Comparison of ENCODE assay signal across 11 cellular contexts in the genomic region with DNA sequence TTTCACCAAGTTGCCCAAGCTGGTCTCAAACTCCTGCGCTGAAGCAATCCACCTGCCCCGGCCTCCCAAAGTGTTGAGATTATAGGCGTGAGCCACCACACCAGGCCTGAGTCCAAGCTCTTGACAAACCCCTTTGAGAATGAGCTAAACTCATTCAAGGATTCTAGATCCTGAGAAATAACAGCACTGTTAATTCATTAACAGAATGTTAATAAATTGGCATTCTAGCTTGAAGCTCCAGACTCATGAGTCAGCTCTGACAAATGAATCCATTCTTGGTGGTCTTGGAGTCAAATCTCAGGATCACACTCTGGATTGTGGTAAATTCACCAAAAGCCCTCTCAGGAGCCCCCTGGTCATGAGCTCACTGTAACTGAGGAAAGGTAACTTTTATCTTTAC. TPM values are rescaled to one million over a fixed set of nuclear protein-coding genes. Genes with fewer than 3 reads are reported as not detected.
DNase-seq lines count a peak whose midpoint lies in the region; ATAC-seq and TF ChIP-seq lines count a peak whose summit lies in the region.
"Had no signal": no experiment of that assay in that cellular context is flagged by ENCODE, and none has a peak within 500 bp of the region (broad histone marks: within the 10 kb centered on the region; RNA-seq: fewer than 3 reads in every experiment).

No MANE protein-coding gene starts in this region.

- no peak for TF ChIP-seq CTCF in CD4-positive, alpha-beta T cell (IDR thresholded peaks at IDR 0.05)
- no peak for TF ChIP-seq CTCF in HL-60 (IDR thresholded peaks at IDR 0.05; ENCODE audit: insufficient read depth, low read length)
- no peak for TF ChIP-seq CTCF in uterus (IDR thresholded peaks at IDR 0.05)
- TF ChIP-seq CTCF in lower lobe of right lung (IDR thresholded peaks at IDR 0.05) = no peak

- no peaks in the 10 kb centered on the region for H3K9me3 Mint-ChIP-seq in CD4-positive, alpha-beta T cell
- no peaks in the 10 kb centered on the region for H3K9me3 Mint-ChIP-seq in activated naive CD8-positive, alpha-beta T cell (ENCODE audit: low read depth)
- no peaks in the 10 kb centered on the region for H3K9me3 Mint-ChIP-seq in naive B cell

- CTCF ChIA-PET in CD4-positive, alpha-beta T cell (lab: Charles Lee) = interaction anchor here (1.5 kb wide), 1 partner anchor 11 kb away, joined by 4 read pairs; no protein-coding TSS in a partner anchor

- H3K36me3 Mint-ChIP-seq in CD4-positive, alpha-beta T cell (ENCODE audit: low read depth) = peaks cover 57% of the 10 kb centered on the region
- peaks cover 6% of the 10 kb centered on the region for H3K36me3 Mint-ChIP-seq in activated naive CD8-positive, alpha-beta T cell
- peaks cover 0 to 5% of the 10 kb centered on the region in 2 donors for H3K36me3 Mint-ChIP-seq in naive B cell

- ATAC-seq in CD4-positive, alpha-beta T cell (ENCODE audit: poor library complexity) = no peak
- ATAC-seq in naive B cell (ENCODE audit: low read depth in 2 of 2) = no peak
- ATAC-seq in HG03571 (IDR thresholded peaks at IDR 0.05; ENCODE audit: unreplicated experiment) = no peak
- no peak for ATAC-seq in lower lobe of right lung

- H3K4me1 Mint-ChIP-seq in CD4-positive, alpha-beta T cell (ENCODE audit: low read depth) = peaks cover 38% of the 10 kb centered on the region
- peaks cover 36% of the 10 kb centered on the region for H3K4me1 Mint-ChIP-seq in activated naive CD8-positive, alpha-beta T cell (ENCODE audit: low read depth)
- peaks cover 4 to 45% (median 20%) of the 10 kb centered on the region in 3 donors for H3K4me1 Mint-ChIP-seq in naive B cell

- no peaks in the 10 kb centered on the region for H3K27me3 ChIP-seq in CD4-positive, alpha-beta T cell (ENCODE audit: control insufficient read depth, insufficient read depth, low read length)
- H3K27me3 ChIP-seq in HL-60 (ENCODE audit: insufficient read depth, poor library complexity, severe bottlenecking) (no peaks in the 10 kb centered on the region), uterus (no peaks in the 10 kb centered on the region), lower lobe of right lung (ENCODE audit: low read depth) (no peaks in the 10 kb centered on the region)

- POLR2A ChIA-PET in CD4-positive, alpha-beta T cell (lab: Charles Lee) = interaction anchor here (0.5 to 3.4 kb wide), 2 partner anchors 10 to 851 kb away, joined by 3 to 58 read pairs; no protein-coding TSS in a partner anchor

- H3K27ac ChIP-seq in CD4-positive, alpha-beta T cell (ENCODE audit: low read depth, low read length) = no peak overlapping the region
- H3K27ac ChIP-seq in HL-60 (replicated peaks) (0 out of 2 replicates have a peak overlapping the region, but pooled peaks have one; percentile 5), uterus (no peak overlapping the region), lower lobe of right lung (no peak overlapping the region)
- H3K27ac ChIP-seq: coronary artery had no signal

- peak overlapping the region; percentile 98 for H3K27ac Mint-ChIP-seq in CD4-positive, alpha-beta T cell
- peak overlapping the region; percentile 88 for H3K27ac Mint-ChIP-seq in activated naive CD8-positive, alpha-beta T cell
- peak overlapping the region in 3 of 6 donors; percentile 22 to 62 (median 50) for H3K27ac Mint-ChIP-seq in naive B cell

- no peak overlapping the region for H3K4me3 ChIP-seq in HL-60 (replicated peaks; ENCODE audit: insufficient read depth, low read length)
- no peak overlapping the region for H3K4me3 ChIP-seq in uterus
- H3K4me3 ChIP-seq in lower lobe of right lung = no peak overlapping the region

- H3K36me3 ChIP-seq in uterus (no peaks in the 10 kb centered on the region), lower lobe of right lung (peaks cover 47% of the 10 kb centered on the region)

- peak overlapping the region; percentile 88 for H3K4me3 Mint-ChIP-seq in CD4-positive, alpha-beta T cell
- peak overlapping the region; percentile 96 for H3K4me3 Mint-ChIP-seq in activated naive CD8-positive, alpha-beta T cell
- peak overlapping the region in 5 of 8 donors; percentile 49 to 97 (median 93) for H3K4me3 Mint-ChIP-seq in naive B cell

- no peak for TF ChIP-seq POLR2A in uterus (IDR thresholded peaks at IDR 0.05)

- no peaks in the 10 kb centered on the region for H3K27me3 Mint-ChIP-seq in CD4-positive, alpha-beta T cell
- H3K27me3 Mint-ChIP-seq in activated naive CD8-positive, alpha-beta T cell = no peaks in the 10 kb centered on the region
- H3K27me3 Mint-ChIP-seq in naive B cell = no peaks in the 10 kb centered on the region

- H3K9me3 ChIP-seq in CD4-positive, alpha-beta T cell (ENCODE audit: control insufficient read depth, low read length) = no peaks in the 10 kb centered on the region
- no peaks in the 10 kb centered on the region for H3K9me3 ChIP-seq in uterus
- H3K9me3 ChIP-seq in lower lobe of right lung = no peaks in the 10 kb centered on the region

- DNase-seq in CD4-positive, alpha-beta T cell = no peak
- DNase-seq in HL-60 (ENCODE audit: low read depth in 1 of 2, low spot score in 1 of 2) (no peak), naive B cell (no peak), DMS79 (lab: John Stamatoyannopoulos, UW) (no peak), uterus (no peak), lower lobe of right lung (no peak)
- DNase-seq: NCI-H2029, T1000 had no signal

- intact Hi-C loops in CD4-positive, alpha-beta T cell (cut with DNase I, micrococcal nuclease) = loop anchor here in 1 of 2 experiments (5.0 to 10.0 kb wide), 6 partner anchors 33 to 1735 kb away; partner anchors contain the start of genes FECH, LMAN1, NEDD4L and TXNL1
- intact Hi-C loops in uterus (cut with DNase I; ENCODE audit: low total_unique reads) = no loop called here
- intact Hi-C loops in lower lobe of right lung (cut with DNase I) = no loop called here

- peaks cover 0 to 3% of the 10 kb centered on the region in 2 donors for H3K4me1 ChIP-seq in uterus
- H3K4me1 ChIP-seq in lower lobe of right lung = peaks cover 17% of the 10 kb centered on the region

RNA-seq across cellular contexts. Expression of gene NARS1, which starts 1.8 kb away (rescaled TPM):
- total RNA-seq in CD4-positive, alpha-beta T cell = 10 to 100 TPM; 92.2 to 95.9 TPM
- 10 to 100 TPM; 27.1 to 54.0 (median 34.8) TPM for polyA plus RNA-seq in naive B cell (ENCODE audit: low read depth in 6 of 6)
- total RNA-seq in uterus (100 to 1,000 TPM in 1 of 4 donors, 10 to 100 TPM in 3; 44.7 to 110 (median 60.3) TPM), lower lobe of right lung (94.8 TPM)

RNA-seq across cellular contexts. Expression of gene FECH, which starts 33.4 kb away (rescaled TPM):
- total RNA-seq in CD4-positive, alpha-beta T cell = 1 to 10 TPM; 7.5 to 8.1 TPM
- polyA plus RNA-seq in naive B cell (ENCODE audit: low read depth in 6 of 6) = 10 to 100 TPM in 3 of 6 donors, 1 to 10 TPM in 3; 8.6 to 17.0 (median 9.7) TPM
- 100 to 1,000 TPM in 1 of 4 donors, 10 to 100 TPM in 3; 20.3 to 137 (median 30.7) TPM for total RNA-seq in uterus
- 25.7 TPM for total RNA-seq in lower lobe of right lung
